10 cellular contexts compared by ENCODE assay signal in genomic region chr3:183044547-183045229, GRCh38. TPM values are rescaled to one million over a fixed set of nuclear protein-coding genes. Genes with fewer than 3 reads are reported as not detected.
DNase-seq lines count a peak whose midpoint lies in the region; ATAC-seq, FAIRE-seq and TF ChIP-seq lines count a peak whose summit lies in the region.
"Had no signal": no experiment of that assay in that cellular context is flagged by ENCODE, and none has a peak within 500 bp of the region (broad histone marks: within the 10 kb centered on the region; RNA-seq: fewer than 3 reads in every experiment).

No MANE protein-coding gene starts in this region.

- no peaks in the 10 kb centered on the region for H3K4me1 ChIP-seq in foreskin keratinocyte

- peak overlapping the region in 31 of 59 donors; percentile 1 to 73 (median 51) for H3K27ac ChIP-seq in dorsolateral prefrontal cortex
- H3K27ac ChIP-seq in foreskin keratinocyte = no peak overlapping the region

- intact Hi-C loops in dorsolateral prefrontal cortex (cut with DNase I) = no loop called here
- intact Hi-C loops in left ventricle myocardium superior (cut with micrococcal nuclease) = no loop called here

- TF ChIP-seq CTCF in dorsolateral prefrontal cortex (IDR thresholded peaks at IDR 0.05 in 54 of 56, conservative IDR thresholded peaks at IDR 0.05 in 2 of 56; ENCODE audit: low read depth in 1 of 56, partially characterized antibody in 56 of 56) = no peak
- TF ChIP-seq CTCF in foreskin keratinocyte (conservative IDR thresholded peaks at IDR 0.05) = no peak

- H3K27me3 ChIP-seq in dorsolateral prefrontal cortex (no peaks in the 10 kb centered on the region), foreskin keratinocyte (no peaks in the 10 kb centered on the region)
- H3K27me3 ChIP-seq: spleen had no signal

- FAIRE-seq in HTR-8/SVneo (lab: Jason Lieb, UNC) = no peak

- ATAC-seq in GM18873 (IDR thresholded peaks at IDR 0.05; ENCODE audit: low FRiP score, unreplicated experiment) = peak; percentile 91
- peak; percentile 96 for ATAC-seq in GM21717 (IDR thresholded peaks at IDR 0.05; ENCODE audit: unreplicated experiment)
- peak; percentile 97 for ATAC-seq in HG03196 (IDR thresholded peaks at IDR 0.05; ENCODE audit: unreplicated experiment)
- no peak for ATAC-seq in foreskin keratinocyte
- no peak for ATAC-seq in left ventricle myocardium superior

- DNase-seq in dorsolateral prefrontal cortex (no peak), foreskin keratinocyte (no peak), left ventricle myocardium superior (no peak), glomerular visceral epithelial cell (ENCODE audit: extremely low spot score) (no peak), HTR-8/SVneo (ENCODE audit: insufficient read length, low spot score) (no peak)
- DNase-seq: NCI-H1694 treated with DMSO at 0.1 percent for 48 hours, spleen had no signal

- no peak overlapping the region for H3K4me3 ChIP-seq in dorsolateral prefrontal cortex
- H3K4me3 ChIP-seq: spleen had no signal

RNA-seq across cellular contexts. Expression of gene MCCC1, which starts 54.6 kb away (rescaled TPM):
- 10 to 100 TPM; 33.9 to 85.1 (median 50.9) TPM for total RNA-seq in dorsolateral prefrontal cortex
- total RNA-seq in foreskin keratinocyte = 11.6 and 12.9 TPM in 2 replicates
- polyA plus RNA-seq in foreskin keratinocyte = 10.4 and 13.5 TPM in 2 replicates
- total RNA-seq in left ventricle myocardium superior = 48.4 TPM

Comparison
In these comparisons a context has a peak if more than half of its experiments do, and no peak if none do; other contexts are left out.
1. ATAC-seq: peak in GM18873 (single experiment), GM21717 (single experiment) and HG03196 (single experiment); none in foreskin keratinocyte (single experiment) and left ventricle myocardium superior (single experiment).